In genomic region chr2:86719637-86720540, GRCh38 we compare ENCODE assay signal across 8 cellular contexts. TPM values are rescaled to one million over a fixed set of nuclear protein-coding genes. Genes with fewer than 3 reads are reported as not detected.
DNase-seq lines count a peak whose midpoint lies in the region; ATAC-seq and TF ChIP-seq lines count a peak whose summit lies in the region.
"Not testable (repeated sequence)": the region's sequence is repeated elsewhere in the genome, so short reads cannot be mapped to it uniquely, and the experiment has no call there.

TSS of gene RMND5A (plus strand) at chr2:86720291. CDS start at chr2:86720668, 377 bp downstream.

- ATAC-seq in GM19023 (IDR thresholded peaks at IDR 0.05; ENCODE audit: unreplicated experiment) (peak; percentile 90), HG03280 (IDR thresholded peaks at IDR 0.05; ENCODE audit: unreplicated experiment) (peak; percentile 92)

- peak; percentile 83 for DNase-seq in AG09319 (ENCODE audit: extremely low read depth, low read depth)
- DNase-seq in NCI-H526 treated with DMSO at 0.1 percent for 48 hours (lab: John Stamatoyannopoulos, UW), result peak; percentile 68
- DNase-seq in activated CD4-positive, alpha-beta T cell treated with anti-CD3 and anti-CD28 coated beads for 48 hours, result peak; percentile 94
- not testable (repeated sequence) for DNase-seq in kidney epithelial cell (ENCODE audit: low read depth)
- DNase-seq in stimulated activated CD4-positive, alpha-beta T cell treated with anti-CD3 and anti-CD28 coated beads, Interleukin-12 subunit alpha, Interleukin-12 subunit beta, amount 100 ng/mL, for 48 hours (ENCODE audit: low read depth in 2 of 3, low spot score in 1 of 3), result peak; percentile 88 to 92 (median 91)

- H3K27me3 ChIP-seq in kidney epithelial cell (ENCODE audit: control insufficient read depth, insufficient read depth, low read length), result not testable (repeated sequence)

- H3K4me3 ChIP-seq in kidney epithelial cell (ENCODE audit: low read depth, low read length), result peak within 1 kb of the TSS; percentile 65

- TF ChIP-seq CTCF in AG09319 (IDR thresholded peaks at IDR 0.05; ENCODE audit: low read depth, low read length); kidney epithelial cell (IDR thresholded peaks at IDR 0.05; ENCODE audit: insufficient read depth, low read length, poor library complexity, severe bottlenecking): not testable (repeated sequence)

- H3K36me3 ChIP-seq in kidney epithelial cell (ENCODE audit: control insufficient read depth, insufficient read depth, low read length), result not testable (repeated sequence)

- peak within 1 kb of the TSS; percentile 29 for H3K27ac ChIP-seq in cingulate gyrus (ENCODE audit: low read depth, low read length)

RNA-seq across cellular contexts. Expression of gene RMND5A, which starts in this region (rescaled TPM):
- 24.5 and 26.6 TPM in 2 replicates for total RNA-seq in kidney epithelial cell
